In genomic region chr1:69567847-69568434, GRCh38 we compare ENCODE assay signal across 8 cellular contexts. TPM values are rescaled to one million over a fixed set of nuclear protein-coding genes. Genes with fewer than 3 reads are reported as not detected.
DNase-seq lines count a peak whose midpoint lies in the region; ATAC-seq and TF ChIP-seq lines count a peak whose summit lies in the region.

Gene LRRC7, plus strand, starts transcription at chr1:69567922. Its CDS starts 718 bp downstream, at chr1:69568640.

- H3K4me1 Mint-ChIP-seq in effector memory CD8-positive, alpha-beta T cell (ENCODE audit: low read depth in 2 of 2): no peaks in the 10 kb centered on the region
- no peaks in the 10 kb centered on the region for H3K4me1 Mint-ChIP-seq in natural killer cell

- peak within 1 kb of the TSS; percentile 33 to 58 for H3K4me3 Mint-ChIP-seq in effector memory CD8-positive, alpha-beta T cell
- H3K4me3 Mint-ChIP-seq in natural killer cell: no peak within 1 kb of the TSS

- DNase-seq in DMS53 treated with DMSO at 0.1 percent for 48 hours (lab: John Stamatoyannopoulos, UW; ENCODE audit: unreplicated experiment) (peak; percentile 90), Peyer's patch (peak in 1 of 3 donors; percentile 47), lower lobe of right lung (no peak), natural killer cell (no peak)
- no peak for DNase-seq in effector memory CD8-positive, alpha-beta T cell

- peaks cover 4 to 7% of the 10 kb centered on the region in 2 donors for H3K9me3 Mint-ChIP-seq in effector memory CD8-positive, alpha-beta T cell
- H3K9me3 Mint-ChIP-seq in natural killer cell: peaks cover 6 to 9% of the 10 kb centered on the region in 2 donors

- intact Hi-C loops in lower lobe of right lung (cut with DNase I) (no loop called here), natural killer cell (cut with micrococcal nuclease) (no loop called here)

- H3K4me3 ChIP-seq in Peyer's patch (peak within 1 kb of the TSS in 3 of 4 donors; percentile 9 to 52 (median 44)), lower lobe of right lung (peak within 1 kb of the TSS; percentile 48), thymus (ENCODE audit: low read length) (peak within 1 kb of the TSS; percentile 31)

- H3K36me3 Mint-ChIP-seq in effector memory CD8-positive, alpha-beta T cell (ENCODE audit: insufficient read depth): no peaks in the 10 kb centered on the region
- peaks cover 9% of the 10 kb centered on the region for H3K36me3 Mint-ChIP-seq in natural killer cell

- TF ChIP-seq CTCF in Peyer's patch (IDR thresholded peaks at IDR 0.05) (no peak), lower lobe of right lung (IDR thresholded peaks at IDR 0.05) (no peak), natural killer cell (IDR thresholded peaks at IDR 0.05) (no peak)

- TF ChIP-seq POLR2A in Peyer's patch (IDR thresholded peaks at IDR 0.05): no peak

- WGBS in thymus: 2% methylated on average over 57 of the region's 57 CpGs

- H3K9me3 ChIP-seq in Peyer's patch (no peaks in the 10 kb centered on the region), lower lobe of right lung (no peaks in the 10 kb centered on the region), thymus (ENCODE audit: control insufficient read depth) (no peaks in the 10 kb centered on the region)

- ATAC-seq in HG02885 (IDR thresholded peaks at IDR 0.05; ENCODE audit: poor library complexity, unreplicated experiment) (peak; percentile 24), lower lobe of right lung (peak; percentile 49 to 51), natural killer cell (no peak), HG03571 (IDR thresholded peaks at IDR 0.05; ENCODE audit: unreplicated experiment) (no peak)
- no peak for ATAC-seq in effector memory CD8-positive, alpha-beta T cell (replicated peaks)

- H3K36me3 ChIP-seq in Peyer's patch (no peaks in the 10 kb centered on the region), lower lobe of right lung (no peaks in the 10 kb centered on the region), thymus (ENCODE audit: control insufficient read depth, insufficient read depth) (no peaks in the 10 kb centered on the region)

- peak within 1 kb of the TSS in 1 of 4 donors; percentile 25 for H3K27ac ChIP-seq in Peyer's patch
- H3K27ac ChIP-seq in lower lobe of right lung: no peak within 1 kb of the TSS
- no peak within 1 kb of the TSS for H3K27ac ChIP-seq in thymus (ENCODE audit: low read depth)

- H3K4me1 ChIP-seq in Peyer's patch: peaks cover 0 to 15% (median 0%) of the 10 kb centered on the region in 4 donors
- peaks cover 24% of the 10 kb centered on the region for H3K4me1 ChIP-seq in lower lobe of right lung
- H3K4me1 ChIP-seq in thymus (ENCODE audit: control insufficient read depth, insufficient read depth, low read length): no peaks in the 10 kb centered on the region

- H3K27me3 Mint-ChIP-seq in effector memory CD8-positive, alpha-beta T cell: peaks cover 18 to 38% of the 10 kb centered on the region in 2 donors
- H3K27me3 Mint-ChIP-seq in natural killer cell (ENCODE audit: low read depth in 2 of 2): peaks cover 22 to 27% of the 10 kb centered on the region in 2 donors

- peaks cover 0 to 12% of the 10 kb centered on the region in 2 donors for H3K27me3 ChIP-seq in Peyer's patch
- peaks cover 46% of the 10 kb centered on the region for H3K27me3 ChIP-seq in lower lobe of right lung (ENCODE audit: low read depth)
- H3K27me3 ChIP-seq in thymus (ENCODE audit: control insufficient read depth, insufficient read depth): peaks cover 38% of the 10 kb centered on the region

- H3K27ac Mint-ChIP-seq in effector memory CD8-positive, alpha-beta T cell: no peak within 1 kb of the TSS
- no peak within 1 kb of the TSS for H3K27ac Mint-ChIP-seq in natural killer cell

RNA-seq across cellular contexts. Expression of gene LRRC7, which starts in this region (rescaled TPM):
- total RNA-seq in Peyer's patch: 1 to 10 TPM in 1 of 4 donors, under 1 TPM in 3; 0.40 to 1.7 (median 0.63) TPM
- total RNA-seq in lower lobe of right lung: not detected
- polyA plus RNA-seq in thymus: 0.21 TPM
- total RNA-seq in natural killer cell: not detected

Comparison
In these comparisons a context has a peak if more than half of its experiments do, and no peak if none do; other contexts are left out.
1. Peak in ATAC-seq and H3K4me3 ChIP-seq in lower lobe of right lung; RNA of the gene not detected or under 1 TPM.